Comparison of ENCODE assay signal across 2 cellular contexts in the genomic region with DNA sequence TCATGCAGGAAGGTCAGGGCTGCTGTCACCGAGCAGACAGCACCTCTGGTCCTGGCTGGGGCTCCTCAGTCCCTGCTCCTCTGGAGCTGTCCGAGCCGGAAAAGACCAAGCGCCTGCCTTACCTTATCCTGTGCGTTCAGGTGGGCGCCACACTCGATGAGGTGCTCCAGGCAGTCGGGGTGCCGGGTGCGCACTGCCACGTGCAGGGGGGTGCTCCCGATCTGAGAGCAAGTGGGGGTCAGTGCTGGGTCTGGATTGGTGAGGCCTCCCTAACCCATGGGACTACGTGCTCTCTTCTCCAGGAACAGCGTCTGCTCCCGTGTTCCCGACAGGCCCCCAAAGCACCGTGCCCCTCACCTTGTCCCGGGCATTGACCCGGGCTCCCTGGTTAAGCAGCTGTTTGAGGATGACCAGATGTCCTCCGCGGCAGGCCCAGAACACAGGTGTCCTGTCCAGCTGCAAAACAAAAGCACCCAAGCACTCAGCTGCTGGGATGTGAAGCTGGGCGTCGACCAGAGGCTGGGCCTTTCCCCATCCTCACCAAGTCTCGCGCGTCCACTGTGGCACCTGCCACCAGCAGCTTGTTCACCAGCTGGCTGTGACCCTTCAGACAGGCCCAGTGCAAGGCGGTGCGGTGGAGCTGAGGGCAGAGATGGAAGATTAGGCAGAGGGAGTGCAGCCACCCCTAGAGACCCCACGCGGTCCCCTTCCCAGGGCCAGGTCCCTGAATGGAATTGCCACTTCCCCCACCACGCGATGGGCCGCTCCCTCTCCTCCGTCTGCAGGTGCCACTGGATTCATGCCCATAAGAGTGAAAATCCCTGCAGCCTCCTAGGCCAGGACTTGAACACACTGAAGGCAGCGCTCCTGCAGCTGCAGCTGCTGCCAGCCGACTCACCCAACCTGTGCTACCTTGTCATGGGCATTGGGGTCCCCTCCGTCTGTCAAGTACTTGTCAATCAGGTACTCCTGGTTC.
TF ChIP-seq lines count a peak whose summit lies in the region.

No MANE protein-coding gene starts in this region.

TF ChIP-seq in IMR-90, 13 proteins besides CTCF, POLR2A, EP300 and RAD21:
- TF ChIP-seq SMC3 (IDR thresholded peaks at IDR 0.05; ENCODE audit: low read depth, low read length) (no peak), MAFK (IDR thresholded peaks at IDR 0.05; ENCODE audit: low read depth, low read length) (no peak), MXI1 (IDR thresholded peaks at IDR 0.05; ENCODE audit: borderline replicate concordance, low read depth, low read length) (no peak), USF2 (IDR thresholded peaks at IDR 0.05; ENCODE audit: low read depth, low read length) (no peak), ELK1 (IDR thresholded peaks at IDR 0.05; ENCODE audit: borderline replicate concordance, low read depth, low read length) (no peak), FOS (IDR thresholded peaks at IDR 0.05; ENCODE audit: low read depth, low read length) (no peak), BHLHE40 (IDR thresholded peaks at IDR 0.05; ENCODE audit: low read depth, low read length) (no peak), RFX5 (IDR thresholded peaks at IDR 0.05; ENCODE audit: low read depth, low read length) (no peak), CEBPB (IDR thresholded peaks at IDR 0.05; ENCODE audit: low read depth, low read length) (no peak), MAZ (IDR thresholded peaks at IDR 0.05; ENCODE audit: borderline replicate concordance, low read depth, low read length) (no peak), RCOR1 (IDR thresholded peaks at IDR 0.05; ENCODE audit: insufficient replicate concordance, low read length) (no peak), NFE2L2 (IDR thresholded peaks at IDR 0.05; ENCODE audit: low read depth, low read length) (no peak), CHD1 (IDR thresholded peaks at IDR 0.05; ENCODE audit: low read depth, low read length) (no peak)

TF ChIP-seq in H1, 55 proteins besides CTCF, POLR2A, EP300 and RAD21:
- TF ChIP-seq ATF2 (IDR thresholded peaks at IDR 0.05; ENCODE audit: low read length) (no peak), E2F6 (IDR thresholded peaks at IDR 0.05) (no peak), JUND (IDR thresholded peaks at IDR 0.05; ENCODE audit: low read length) (no peak), CHD1 (IDR thresholded peaks at IDR 0.05; ENCODE audit: low read depth, low read length) (no peak), RXRA (IDR thresholded peaks at IDR 0.05; ENCODE audit: insufficient read depth, low read depth, low read length) (no peak), TEAD4 (IDR thresholded peaks at IDR 0.05; ENCODE audit: low read depth, low read length) (no peak), CBX5 (IDR thresholded peaks at IDR 0.05; ENCODE audit: low read depth, low read length) (no peak), RNF2 (IDR thresholded peaks at IDR 0.05; ENCODE audit: borderline replicate concordance, low read depth, low read length, missing control alignments, poor library complexity, severe bottlenecking) (no peak), MAFK (IDR thresholded peaks at IDR 0.05; ENCODE audit: low read depth, low read length) (no peak), JUN (IDR thresholded peaks at IDR 0.05; ENCODE audit: low read depth, low read length) (no peak), BCL11A (IDR thresholded peaks at IDR 0.05; ENCODE audit: low read depth in 2 of 2, low read length in 2 of 2) (no peak), TAF1 (IDR thresholded peaks at IDR 0.05; ENCODE audit: low read depth, low read length) (no peak), GTF2F1 (IDR thresholded peaks at IDR 0.05; ENCODE audit: borderline replicate concordance, low read depth, low read length) (no peak), MAX (IDR thresholded peaks at IDR 0.05) (no peak), SRF (IDR thresholded peaks at IDR 0.05; ENCODE audit: low read depth, low read length) (no peak)
